In genomic region chr11:122882809-122883681, GRCh38 we compare ENCODE assay signal across 8 cellular contexts. TPM values are rescaled to one million over a fixed set of nuclear protein-coding genes. Genes with fewer than 3 reads are reported as not detected.
DNase-seq lines count a peak whose midpoint lies in the region; ATAC-seq and TF ChIP-seq lines count a peak whose summit lies in the region.

No MANE protein-coding gene starts in this region.

- peak overlapping the region; percentile 77 for H3K27ac Mint-ChIP-seq in activated T-cell treated with anti-CD3 and anti-CD28 coated beads, Interleukin-2, amount 50 U/mL, for 24 hours
- H3K27ac Mint-ChIP-seq in stimulated activated effector memory CD8-positive, alpha-beta T cell treated with anti-CD3 and anti-CD28 coated beads, Interleukin-12 subunit alpha, Interleukin-12 subunit beta, amount 100 ng/mL, for 72 hours, result peak overlapping the region; percentile 95

- intact Hi-C loops in esophagus squamous epithelium (cut with DNase I), result no loop called here

- peak overlapping the region; percentile 79 for H3K4me3 Mint-ChIP-seq in activated T-cell treated with anti-CD3 and anti-CD28 coated beads, Interleukin-2, amount 50 U/mL, for 24 hours
- peak overlapping the region; percentile 86 for H3K4me3 Mint-ChIP-seq in stimulated activated effector memory CD8-positive, alpha-beta T cell treated with anti-CD3 and anti-CD28 coated beads, Interleukin-12 subunit alpha, Interleukin-12 subunit beta, amount 100 ng/mL, for 72 hours

- H3K27me3 Mint-ChIP-seq in activated T-cell treated with anti-CD3 and anti-CD28 coated beads, Interleukin-2, amount 50 U/mL, for 24 hours, result peaks cover 4% of the 10 kb centered on the region

- H3K36me3 ChIP-seq in esophagus squamous epithelium, result no peaks in the 10 kb centered on the region

- H3K9me3 ChIP-seq in esophagus squamous epithelium, result no peaks in the 10 kb centered on the region

- H3K4me1 ChIP-seq in esophagus squamous epithelium, result peaks cover 0 to 20% (median 12%) of the 10 kb centered on the region in 3 donors

- peak overlapping the region; percentile 47 to 96 (median 74) for H3K4me3 ChIP-seq in esophagus squamous epithelium

- H3K9me3 Mint-ChIP-seq in activated T-cell treated with anti-CD3 and anti-CD28 coated beads, Interleukin-2, amount 50 U/mL, for 24 hours, result no peaks in the 10 kb centered on the region
- H3K9me3 Mint-ChIP-seq in stimulated activated effector memory CD8-positive, alpha-beta T cell treated with anti-CD3 and anti-CD28 coated beads, Interleukin-12 subunit alpha, Interleukin-12 subunit beta, amount 100 ng/mL, for 72 hours, result no peaks in the 10 kb centered on the region

- H3K4me1 Mint-ChIP-seq in activated T-cell treated with anti-CD3 and anti-CD28 coated beads, Interleukin-2, amount 50 U/mL, for 24 hours (ENCODE audit: low read depth), result peaks cover 35% of the 10 kb centered on the region
- peaks cover 57% of the 10 kb centered on the region for H3K4me1 Mint-ChIP-seq in stimulated activated effector memory CD8-positive, alpha-beta T cell treated with anti-CD3 and anti-CD28 coated beads, Interleukin-12 subunit alpha, Interleukin-12 subunit beta, amount 100 ng/mL, for 72 hours

- DNase-seq in CD1c-positive myeloid dendritic cell (ENCODE audit: extremely low spot score) (peak; percentile 81), NCI-H748 treated with DMSO at 0.1 percent for 48 hours (lab: John Stamatoyannopoulos, UW) (peak; percentile 9), esophagus squamous epithelium (lab: John Stamatoyannopoulos, UW) (no peak), myocyte (ENCODE audit: low read depth) (peak; percentile 30)
- peak; percentile 70 for DNase-seq in activated T-cell treated with anti-CD3 and anti-CD28 coated beads, Interleukin-2, amount 50 U/mL, for 24 hours
- DNase-seq in stimulated activated effector memory CD8-positive, alpha-beta T cell treated with anti-CD3 and anti-CD28 coated beads, Interleukin-12 subunit alpha, Interleukin-12 subunit beta, amount 100 ng/mL, for 72 hours (ENCODE audit: low spot score in 2 of 2), result peak; percentile 30 to 79

- 2 to 4% methylated on average over 9 to 11 of the region's 68 CpGs for WGBS in esophagus squamous epithelium, 2 donors

- TF ChIP-seq CTCF in esophagus squamous epithelium (IDR thresholded peaks at IDR 0.05), result peak in 1 of 6 experiments; percentile 3

- H3K36me3 Mint-ChIP-seq in activated T-cell treated with anti-CD3 and anti-CD28 coated beads, Interleukin-2, amount 50 U/mL, for 24 hours (ENCODE audit: low read depth), result peaks cover 5% of the 10 kb centered on the region
- no peaks in the 10 kb centered on the region for H3K36me3 Mint-ChIP-seq in stimulated activated effector memory CD8-positive, alpha-beta T cell treated with anti-CD3 and anti-CD28 coated beads, Interleukin-12 subunit alpha, Interleukin-12 subunit beta, amount 100 ng/mL, for 72 hours

- peaks cover 0 to 18% (median 0%) of the 10 kb centered on the region in 4 donors for H3K27me3 ChIP-seq in esophagus squamous epithelium

- ATAC-seq in GM21825 (IDR thresholded peaks at IDR 0.05; ENCODE audit: unreplicated experiment) (peak; percentile 47), GM18519 (IDR thresholded peaks at IDR 0.05; ENCODE audit: low FRiP score, unreplicated experiment) (no peak)
- peak; percentile 81 for ATAC-seq in stimulated activated effector memory CD8-positive, alpha-beta T cell treated with anti-CD3 and anti-CD28 coated beads, Interleukin-12 subunit alpha, Interleukin-12 subunit beta, amount 100 ng/mL, for 72 hours

- peak overlapping the region; percentile 65 to 90 (median 84) for H3K27ac ChIP-seq in esophagus squamous epithelium

- no peak for TF ChIP-seq POLR2A in esophagus squamous epithelium (IDR thresholded peaks at IDR 0.05)

RNA-seq across cellular contexts. Expression of gene JHY, which starts 0.5 kb away (rescaled TPM):
- total RNA-seq in esophagus squamous epithelium (1 to 10 TPM in 2 of 4 donors, under 1 TPM in 2; 0.91 to 3.4 (median 1.2) TPM), myocyte (0.32 and 0.68 TPM in 2 replicates)
- 1.5 TPM for polyA plus RNA-seq in myocyte (2012)

RNA-seq across cellular contexts. Expression of gene CRTAM, which starts 44.7 kb away (rescaled TPM):
- total RNA-seq in esophagus squamous epithelium (under 1 TPM in 1 of 4 donors, not detected in 3; 0.19 TPM), myocyte (0.16 TPM in 1 of 2 replicates, not detected in the other)
- polyA plus RNA-seq in myocyte (2012), result not detected
